ENCODE assay signal across 8 cellular contexts in the genomic region with DNA sequence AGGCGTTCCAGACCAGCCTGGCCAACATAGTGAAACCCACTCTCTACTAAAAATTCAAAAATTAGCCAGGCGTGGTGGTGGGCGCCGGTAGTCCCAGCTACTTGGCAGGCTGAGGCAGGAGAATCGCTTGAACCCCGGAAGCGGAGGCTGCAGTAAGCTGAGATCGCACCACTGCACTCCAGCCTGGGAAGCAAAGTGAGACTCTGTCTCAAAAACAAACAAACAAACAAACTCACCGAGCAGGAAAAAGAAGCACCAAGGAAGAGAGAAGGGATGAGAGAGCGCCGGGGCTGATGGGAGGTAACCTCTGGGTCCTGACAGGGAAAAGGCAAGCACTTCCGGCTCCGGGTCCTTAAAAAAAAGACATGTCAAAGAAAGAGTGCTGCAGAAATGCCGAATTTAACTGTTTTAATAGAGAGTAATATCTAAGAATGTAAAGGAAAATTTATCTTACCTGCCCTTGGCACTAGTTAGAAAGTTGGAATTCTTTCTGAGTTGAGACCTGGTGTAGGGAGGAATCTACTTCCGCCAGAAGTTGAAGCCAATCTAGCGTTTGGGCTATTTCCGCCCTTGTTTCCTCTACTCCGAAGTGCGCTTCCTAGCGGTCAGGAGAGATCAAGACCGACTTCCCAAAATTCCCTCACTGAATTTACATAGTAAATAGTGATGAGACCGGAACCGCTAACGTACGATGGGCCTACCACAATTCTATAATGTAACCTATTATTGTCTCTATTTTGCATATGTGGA. TPM values are rescaled to one million over a fixed set of nuclear protein-coding genes. Genes with fewer than 3 reads are reported as not detected.
DNase-seq lines count a peak whose midpoint lies in the region; TF ChIP-seq lines count a peak whose summit lies in the region.

No MANE protein-coding gene starts in this region.

- under 1% methylated on average over 25 of the region's 25 CpGs for WGBS in thymus

- H3K27me3 Mint-ChIP-seq in HFFc6 (ENCODE audit: insufficient read depth) (peaks cover 1% of the 10 kb centered on the region), glutamatergic neuron (ENCODE audit: unreplicated experiment) (peaks cover 5% of the 10 kb centered on the region)
- no peaks in the 10 kb centered on the region for H3K27me3 Mint-ChIP-seq in activated naive CD8-positive, alpha-beta T cell

- H3K4me1 ChIP-seq in osteoblast (ENCODE audit: insufficient read depth, low read length), result peaks cover 11% of the 10 kb centered on the region
- peaks cover 11% of the 10 kb centered on the region for H3K4me1 ChIP-seq in thymus (ENCODE audit: control insufficient read depth, insufficient read depth, low read length)

- peak overlapping the region; percentile 100 for H3K27ac Mint-ChIP-seq in HFFc6
- peak overlapping the region; percentile 98 for H3K27ac Mint-ChIP-seq in activated naive CD8-positive, alpha-beta T cell
- peak overlapping the region; percentile 99 for H3K27ac Mint-ChIP-seq in glutamatergic neuron (ENCODE audit: unreplicated experiment)

- peaks cover 17% of the 10 kb centered on the region for H3K36me3 ChIP-seq in SK-N-MC (ENCODE audit: insufficient read depth, low read length)
- peaks cover 17% of the 10 kb centered on the region for H3K36me3 ChIP-seq in osteoblast (ENCODE audit: insufficient read depth, low read length)
- H3K36me3 ChIP-seq in thymus (ENCODE audit: control insufficient read depth, insufficient read depth), result peaks cover 22% of the 10 kb centered on the region

- H3K4me3 ChIP-seq in SK-N-MC (peak overlapping the region; percentile 93), osteoblast (ENCODE audit: insufficient read depth, low read length) (peak overlapping the region; percentile 80), thymus (ENCODE audit: low read length) (peak overlapping the region; percentile 66)

- H3K79me2 ChIP-seq in osteoblast (ENCODE audit: insufficient read depth, low read length), result peaks cover 50% of the 10 kb centered on the region

- peak overlapping the region; percentile 87 for H2AFZ ChIP-seq in osteoblast (ENCODE audit: low read length)

- no peaks in the 10 kb centered on the region for H3K27me3 ChIP-seq in osteoblast (ENCODE audit: insufficient read depth, low read length)
- no peaks in the 10 kb centered on the region for H3K27me3 ChIP-seq in thymus (ENCODE audit: control insufficient read depth, insufficient read depth)

- H3K9me3 ChIP-seq in SK-N-MC (ENCODE audit: low read depth, low read length), result no peaks in the 10 kb centered on the region
- no peaks in the 10 kb centered on the region for H3K9me3 ChIP-seq in osteoblast (ENCODE audit: low read depth, low read length)
- H3K9me3 ChIP-seq in thymus (ENCODE audit: control insufficient read depth), result no peaks in the 10 kb centered on the region

- TF ChIP-seq CTCF in GM10266 (IDR thresholded peaks at IDR 0.05; ENCODE audit: control insufficient read depth, insufficient read depth, low read depth, missing control alignments) (peak; percentile 92), HFFc6 (IDR thresholded peaks at IDR 0.05) (peak; percentile 94), glutamatergic neuron (IDR thresholded peaks at IDR 0.05; ENCODE audit: partially characterized antibody, unreplicated experiment) (peak; percentile 56), osteoblast (IDR thresholded peaks at IDR 0.05; ENCODE audit: extremely low read depth, low read depth, low read length) (peak; percentile 99)

- H3K27ac ChIP-seq in SK-N-MC, result peak overlapping the region; percentile 98
- peak overlapping the region; percentile 92 for H3K27ac ChIP-seq in osteoblast (ENCODE audit: low read depth, low read length)
- H3K27ac ChIP-seq in thymus (ENCODE audit: low read depth), result peak overlapping the region; percentile 11

- H3K36me3 Mint-ChIP-seq in HFFc6 (ENCODE audit: low read depth) (peaks cover 17% of the 10 kb centered on the region; the same call in 1 of the 2 replicates), glutamatergic neuron (ENCODE audit: unreplicated experiment) (no peaks in the 10 kb centered on the region)
- H3K36me3 Mint-ChIP-seq in activated naive CD8-positive, alpha-beta T cell, result no peaks in the 10 kb centered on the region

- H3K4me3 Mint-ChIP-seq in HFFc6, result peak overlapping the region; percentile 98
- H3K4me3 Mint-ChIP-seq in activated naive CD8-positive, alpha-beta T cell, result peak overlapping the region; percentile 98
- H3K4me3 Mint-ChIP-seq in glutamatergic neuron (ENCODE audit: unreplicated experiment), result peak overlapping the region; percentile 99

- H3K9me3 Mint-ChIP-seq in HFFc6, result no peaks in the 10 kb centered on the region
- H3K9me3 Mint-ChIP-seq in activated naive CD8-positive, alpha-beta T cell (ENCODE audit: low read depth), result no peaks in the 10 kb centered on the region
- H3K9me3 Mint-ChIP-seq in glutamatergic neuron (ENCODE audit: unreplicated experiment), result peaks cover 10% of the 10 kb centered on the region

- peaks cover 33% of the 10 kb centered on the region for H4K20me1 ChIP-seq in osteoblast (ENCODE audit: insufficient read depth, low read length)

- peak overlapping the region; percentile 95 for H3K9ac ChIP-seq in SK-N-MC (ENCODE audit: insufficient read length)

- peaks cover 37% of the 10 kb centered on the region for H3K4me1 Mint-ChIP-seq in HFFc6 (ENCODE audit: low read depth)
- peaks cover 34% of the 10 kb centered on the region for H3K4me1 Mint-ChIP-seq in activated naive CD8-positive, alpha-beta T cell (ENCODE audit: low read depth)
- H3K4me1 Mint-ChIP-seq in glutamatergic neuron (ENCODE audit: low read depth, unreplicated experiment), result peaks cover 9% of the 10 kb centered on the region

- H3K4me2 ChIP-seq in osteoblast (ENCODE audit: insufficient read depth, low read length), result peak overlapping the region; percentile 92

- DNase-seq in GM10266 (ENCODE audit: extremely low spot score), result peak; percentile 83
- peak; percentile 92 for DNase-seq in HFFc6
- peak; percentile 97 for DNase-seq in NAMALWA (ENCODE audit: low spot score)
- DNase-seq in SK-N-MC (ENCODE audit: low read depth, low spot score), result peak; percentile 99
- peak; percentile 68 for DNase-seq in glutamatergic neuron
- DNase-seq in osteoblast (ENCODE audit: insufficient read length, low spot score, missing footprints), result peak; percentile 94

RNA-seq across cellular contexts. Expression of gene EFCAB12, which starts 29.1 kb away (rescaled TPM):
- total RNA-seq in HFFc6 (2021; fragmentation: NEBNext Ultra II Directional; extraction: Animal tissue kit (Norgen Biotek cat#: 25700)), result under 1 TPM in 5 of 6 experiments, not detected in 1; 0.09 to 0.14 (median 0.12) TPM
- total RNA-seq in glutamatergic neuron (ENCODE audit: unreplicated experiment), result 0.61 TPM
- total RNA-seq in osteoblast, result under 0.01 TPM in 2 replicates
- 0.37 TPM for polyA plus RNA-seq in thymus

RNA-seq across cellular contexts. Expression of gene MBD4, which starts 40.4 kb away (rescaled TPM):
- total RNA-seq in HFFc6 (2021; fragmentation: NEBNext Ultra II Directional; extraction: Animal tissue kit (Norgen Biotek cat#: 25700)), result 10 to 100 TPM; 18.7 to 25.7 (median 21.8) TPM
- total RNA-seq in glutamatergic neuron (ENCODE audit: unreplicated experiment) (21.3 TPM), osteoblast (37.1 and 41.3 TPM in 2 replicates)
- 28.8 TPM for polyA plus RNA-seq in thymus

RNA-seq across cellular contexts. Expression of gene IFT122, which starts 40.7 kb away (rescaled TPM):
- 10 to 100 TPM; 12.2 to 18.8 (median 18.2) TPM for total RNA-seq in HFFc6 (2021; fragmentation: NEBNext Ultra II Directional; extraction: Animal tissue kit (Norgen Biotek cat#: 25700))
- 20.6 TPM for total RNA-seq in glutamatergic neuron (ENCODE audit: unreplicated experiment)
- 30.4 and 30.6 TPM in 2 replicates for total RNA-seq in osteoblast
- polyA plus RNA-seq in thymus, result 10.0 TPM

Comparison
In these comparisons a context has a peak if more than half of its experiments do, and no peak if none do; other contexts are left out.
1. Peak in every context shown above with its lines: DNase-seq, H3K4me3 ChIP-seq and H3K27ac ChIP-seq.
2. H3K27ac ChIP-seq: peak in every context shown above with its lines; median percentile 98 in SK-N-MC; 92 in osteoblast; 11 in thymus.